In genomic region chr9:123960366-123960765, GRCh38 we compare ENCODE assay signal across 20 cellular contexts. TPM values are rescaled to one million over a fixed set of nuclear protein-coding genes. Genes with fewer than 3 reads are reported as not detected.
A peak's percentile ranks its signal among the peaks of the same experiment; 100 is the strongest.
DNase-seq lines count a peak whose midpoint lies in the region; TF ChIP-seq lines count a peak whose summit lies in the region.
"Had no signal": no experiment of that assay in that cellular context is flagged by ENCODE, and none has a peak within 500 bp of the region (broad histone marks: within the 10 kb centered on the region; RNA-seq: fewer than 3 reads in every experiment).

No MANE protein-coding gene starts in this region.

- no peaks in the 10 kb centered on the region for H3K9me3 Mint-ChIP-seq in neural progenitor cell
- H3K9me3 Mint-ChIP-seq in T-helper 2 cell treated with Interferon-gamma antibody and Interleukin-4, amounts not matched to agents 5 μg/mL and 100 μg/mL, for 36 hours, result no peaks in the 10 kb centered on the region
- H3K9me3 Mint-ChIP-seq: activated CD4-positive, alpha-beta T cell treated with anti-CD3 and anti-CD28 coated beads, Interleukin-2, amount 10 ng/mL, durations not matched to agents 24 days and 14 days; mesothelial cell of epicardium; neural crest cell had no signal

- H3K9ac ChIP-seq in neural progenitor cell, result no peak overlapping the region

- no peak overlapping the region for H2AFZ ChIP-seq in neural progenitor cell (replicated peaks)

- peak; percentile 19 for DNase-seq in NCI-H748 (lab: John Stamatoyannopoulos, UW; ENCODE audit: unreplicated experiment)
- DNase-seq in NCI-H748 treated with DMSO at 0.1 percent for 48 hours (lab: John Stamatoyannopoulos, UW), result no peak
- DNase-seq in WERI-Rb-1, result no peak
- DNase-seq in neural progenitor cell (ENCODE audit: low spot score), result no peak
- no peak for DNase-seq in stimulated activated CD4-positive, alpha-beta T cell treated with anti-CD3 and anti-CD28 coated beads, Interleukin-4, amount 100 ng/mL, for 4 hours
- DNase-seq in germinal center (ENCODE audit: low spot score), result no peak
- DNase-seq in T-helper 2 cell treated with Interferon-gamma antibody and Interleukin-4, amounts not matched to agents 5 μg/mL and 100 μg/mL, for 36 hours (ENCODE audit: low spot score), result no peak
- DNase-seq: activated CD4-positive, alpha-beta T cell treated with anti-CD3 and anti-CD28 coated beads, Interleukin-2, amount 10 ng/mL, durations not matched to agents 24 days and 14 days; activated naive CD4-positive, alpha-beta T cell treated with anti-CD3 and anti-CD28 coated beads, Interleukin-2, amount 50 U/mL, for 16 hours; head of caudate nucleus; NCI-H1092 treated with DMSO at 0.1 percent for 48 hours; NCI-H2171 treated with DMSO at 0.1 percent for 48 hours; SHP77 treated with DMSO at 0.1 percent for 48 hours; stimulated activated CD4-positive, alpha-beta T cell treated with anti-CD3 and anti-CD28 coated beads, Interleukin-15, amount 100 ng/mL, for 24 hours; stimulated activated naive CD8-positive, alpha-beta T cell treated with anti-CD3 and anti-CD28 coated beads, Interleukin-15, Interleukin-2, amounts not matched to agents 100 U/mL and 50 U/mL, for 24 hours had no signal

- H3K27me3 ChIP-seq in WERI-Rb-1 (ENCODE audit: insufficient read depth, low read depth, severe bottlenecking) (no peaks in the 10 kb centered on the region), neural progenitor cell (no peaks in the 10 kb centered on the region)

- no peak overlapping the region for H3K4me3 Mint-ChIP-seq in neural progenitor cell
- no peak overlapping the region for H3K4me3 Mint-ChIP-seq in T-helper 2 cell treated with Interferon-gamma antibody and Interleukin-4, amounts not matched to agents 5 μg/mL and 100 μg/mL, for 36 hours
- H3K4me3 Mint-ChIP-seq: activated CD4-positive, alpha-beta T cell treated with anti-CD3 and anti-CD28 coated beads, Interleukin-2, amount 10 ng/mL, durations not matched to agents 24 days and 14 days; mesothelial cell of epicardium; neural crest cell had no signal

- H3K4me1 Mint-ChIP-seq in neural progenitor cell, result no peaks in the 10 kb centered on the region
- no peaks in the 10 kb centered on the region for H3K4me1 Mint-ChIP-seq in T-helper 2 cell treated with Interferon-gamma antibody and Interleukin-4, amounts not matched to agents 5 μg/mL and 100 μg/mL, for 36 hours (ENCODE audit: low read depth)
- H3K4me1 Mint-ChIP-seq: mesothelial cell of epicardium, neural crest cell had no signal

- H3K79me2 ChIP-seq in neural progenitor cell (ENCODE audit: low read depth), result no peaks in the 10 kb centered on the region

- H3K36me3 ChIP-seq in WERI-Rb-1 (no peaks in the 10 kb centered on the region), neural progenitor cell (no peaks in the 10 kb centered on the region)
- H3K36me3 ChIP-seq: esophagus muscularis mucosa had no signal

- H3K36me3 Mint-ChIP-seq in neural progenitor cell, result no peaks in the 10 kb centered on the region
- H3K36me3 Mint-ChIP-seq in T-helper 2 cell treated with Interferon-gamma antibody and Interleukin-4, amounts not matched to agents 5 μg/mL and 100 μg/mL, for 36 hours (ENCODE audit: low read depth), result no peaks in the 10 kb centered on the region
- H3K36me3 Mint-ChIP-seq: mesothelial cell of epicardium had no signal

- peaks cover 14% of the 10 kb centered on the region for H3K27me3 Mint-ChIP-seq in neural progenitor cell (ENCODE audit: insufficient read depth, low read depth)
- peaks cover 20% of the 10 kb centered on the region for H3K27me3 Mint-ChIP-seq in T-helper 2 cell treated with Interferon-gamma antibody and Interleukin-4, amounts not matched to agents 5 μg/mL and 100 μg/mL, for 36 hours (ENCODE audit: low read depth)

- H3F3A ChIP-seq in neural progenitor cell (ENCODE audit: low read depth), result no peaks in the 10 kb centered on the region

- H3K4me1 ChIP-seq in neural progenitor cell, result no peaks in the 10 kb centered on the region
- H3K4me1 ChIP-seq: esophagus muscularis mucosa had no signal

- peak; percentile 37; the same call in 1 of the 2 replicates for TF ChIP-seq RAD21 in Ishikawa (IDR thresholded peaks at IDR 0.05; ENCODE audit: low read depth)

- TF ChIP-seq CTCF in WERI-Rb-1 (IDR thresholded peaks at IDR 0.05; ENCODE audit: low read depth, low read length), result peak; percentile 34; the same call in 1 of the 2 replicates
- TF ChIP-seq CTCF in neural progenitor cell (IDR thresholded peaks at IDR 0.05), result peak; percentile 46

- H4K20me1 ChIP-seq in neural progenitor cell (ENCODE audit: low read depth), result no peaks in the 10 kb centered on the region

- no peak overlapping the region for H3K27ac ChIP-seq in WERI-Rb-1
- no peak overlapping the region for H3K27ac ChIP-seq in neural progenitor cell
- H3K27ac ChIP-seq: esophagus muscularis mucosa had no signal

- H3K4me2 ChIP-seq in neural progenitor cell, result no peak overlapping the region

- H3K4me3 ChIP-seq in WERI-Rb-1 (ENCODE audit: low read depth, low read length) (no peak overlapping the region), neural progenitor cell (no peak overlapping the region)
- H3K4me3 ChIP-seq: esophagus muscularis mucosa had no signal

- H3K27ac Mint-ChIP-seq in neural progenitor cell, result no peak overlapping the region
- H3K27ac Mint-ChIP-seq in T-helper 2 cell treated with Interferon-gamma antibody and Interleukin-4, amounts not matched to agents 5 μg/mL and 100 μg/mL, for 36 hours, result no peak overlapping the region
- H3K27ac Mint-ChIP-seq: activated CD4-positive, alpha-beta T cell treated with anti-CD3 and anti-CD28 coated beads, Interleukin-2, amount 10 ng/mL, durations not matched to agents 24 days and 14 days; mesothelial cell of epicardium had no signal

- no peaks in the 10 kb centered on the region for H3K9me3 ChIP-seq in WERI-Rb-1 (ENCODE audit: severe bottlenecking)
- H3K9me3 ChIP-seq in neural progenitor cell (ENCODE audit: low read depth), result no peaks in the 10 kb centered on the region
- H3K9me3 ChIP-seq: esophagus muscularis mucosa had no signal

- no peak for TF ChIP-seq EP300 in Ishikawa (IDR thresholded peaks at IDR 0.05; ENCODE audit: borderline replicate concordance)

TF ChIP-seq in Ishikawa, 13 proteins besides CTCF, POLR2A, EP300 and RAD21:
- TF ChIP-seq REST (IDR thresholded peaks at IDR 0.05; ENCODE audit: low read depth) (no peak), CREB1 (IDR thresholded peaks at IDR 0.05; ENCODE audit: low read depth) (no peak), MAX (IDR thresholded peaks at IDR 0.05) (no peak)

RNA-seq across cellular contexts. Expression of gene DENND1A, which starts 30.4 kb away (rescaled TPM):
- total RNA-seq in neural progenitor cell (ENCODE audit: low replicate concordance), result 37.4 and 48.1 TPM in 2 replicates

RNA-seq across cellular contexts. Expression of gene LHX2, which starts 51.2 kb away (rescaled TPM):
- total RNA-seq in neural progenitor cell (ENCODE audit: low replicate concordance), result 36.3 and 59.5 TPM in 2 replicates
- total RNA-seq: activated CD4-positive, alpha-beta T cell treated with anti-CD3 and anti-CD28 coated beads, Interleukin-2, amount 10 ng/mL, durations not matched to agents 24 days and 14 days; esophagus muscularis mucosa; mesothelial cell of epicardium; renal cortical epithelial cell had no signal
